In the genomic region with DNA sequence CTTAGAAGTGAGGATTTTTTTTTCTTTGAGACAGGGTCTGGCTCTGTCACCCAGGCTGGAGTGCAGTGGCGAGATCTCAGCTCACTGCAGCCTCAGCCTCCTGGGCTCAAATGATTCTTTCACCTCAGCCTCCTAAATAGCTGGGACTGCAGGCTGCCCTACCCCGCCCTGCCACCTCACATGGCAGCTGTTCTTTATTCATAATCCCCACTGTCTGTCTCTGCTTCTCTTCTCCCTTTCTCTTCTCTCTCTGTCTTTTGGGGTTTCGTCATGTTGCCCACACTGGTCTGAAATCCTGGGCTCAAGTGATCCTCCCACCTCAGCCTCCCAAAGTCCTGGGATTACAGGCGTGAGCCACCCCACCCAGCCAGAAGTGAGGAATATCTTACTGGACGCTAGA, we compare ENCODE assay signal across 6 cellular contexts. TPM values are rescaled to one million over a fixed set of nuclear protein-coding genes. Genes with fewer than 3 reads are reported as not detected.
"Had no signal": no experiment of that assay in that cellular context is flagged by ENCODE, and none has a peak within 500 bp of the region (broad histone marks: within the 10 kb centered on the region; RNA-seq: fewer than 3 reads in every experiment).

No MANE protein-coding gene starts in this region.

RNA-seq across cellular contexts. Expression of gene KRTAP5-5, which starts 21.8 kb away (rescaled TPM):
- total RNA-seq: K562, MCF 10A, PC-9, SK-MEL-5 had no signal
- polyA plus RNA-seq: IgD-negative memory B cell, K562, SK-N-SH had no signal

RNA-seq across cellular contexts. Expression of gene KRTAP5-4, which starts 29.5 kb away (rescaled TPM):
- total RNA-seq: K562, MCF 10A, PC-9, SK-MEL-5 had no signal
- polyA plus RNA-seq: IgD-negative memory B cell, K562, SK-N-SH had no signal

RNA-seq across cellular contexts. Expression of gene KRTAP5-3, which starts 43.1 kb away (rescaled TPM):
- total RNA-seq: K562, MCF 10A, PC-9, SK-MEL-5 had no signal
- polyA plus RNA-seq: IgD-negative memory B cell, K562, SK-N-SH had no signal

RNA-seq across cellular contexts. Expression of gene KRTAP5-6, which starts 45.6 kb away (rescaled TPM):
- total RNA-seq: K562, MCF 10A, PC-9, SK-MEL-5 had no signal
- polyA plus RNA-seq: IgD-negative memory B cell, K562, SK-N-SH had no signal

RNA-seq across cellular contexts. Expression of gene KRTAP5-2, which starts 53.3 kb away (rescaled TPM):
- total RNA-seq: K562, MCF 10A, PC-9 had no signal
- polyA plus RNA-seq: IgD-negative memory B cell, K562, SK-N-SH had no signal
